ENCODE assay signal across 15 cellular contexts in genomic region chr12:103879878-103880277, GRCh38.
"Had no signal": no experiment of that assay in that cellular context is flagged by ENCODE, and none has a peak within 500 bp of the region (broad histone marks: within the 10 kb centered on the region; RNA-seq: fewer than 3 reads in every experiment).

No MANE protein-coding gene starts in this region.

- H3K27ac ChIP-seq: colonic mucosa, esophagus muscularis mucosa, left ventricle myocardium inferior, tibial artery, vagina had no signal

- H3K27me3 Mint-ChIP-seq: activated naive CD4-positive, alpha-beta T cell treated with anti-CD3 and anti-CD28 coated beads, Interleukin-2, amount 10 ng/mL, durations not matched to agents 7 days and 5 days; memory B cell; naive thymus-derived CD8-positive, alpha-beta T cell; stimulated activated naive B cell treated with anti-CD40 and anti-IgM and Interleukin-4, amounts not matched to agents 10 μg/mL and 1 μg/mL and 100 μg/mL, for 72 hours had no signal

- H3K4me3 ChIP-seq: colonic mucosa, esophagus muscularis mucosa, left ventricle myocardium inferior, tibial artery, vagina had no signal

- H3K4me1 ChIP-seq: colonic mucosa, left ventricle myocardium inferior, tibial artery, vagina had no signal

- DNase-seq: activated CD4-positive, CD25-positive, alpha-beta regulatory T cell treated with anti-CD3 and anti-CD28 coated beads, Interleukin-2, amount 50 U/mL, for 72 hours; activated naive CD4-positive, alpha-beta T cell treated with anti-CD3 and anti-CD28 coated beads, Interleukin-2, amount 10 ng/mL, durations not matched to agents 7 days and 5 days; central memory CD4-positive, alpha-beta T cell; colonic mucosa; hypothalamus; left ventricle myocardium inferior; nucleus accumbens; stimulated activated naive B cell treated with anti-CD40 and anti-IgM and Interleukin-4, amounts not matched to agents 10 μg/mL and 1 μg/mL and 100 μg/mL, for 72 hours; T-helper 9 cell; tibial artery had no signal

- H3K9me3 Mint-ChIP-seq: activated naive CD4-positive, alpha-beta T cell treated with anti-CD3 and anti-CD28 coated beads, Interleukin-2, amount 10 ng/mL, durations not matched to agents 7 days and 5 days; activated T-helper 2 cell treated with anti-CD3 and anti-CD28 coated beads, Interferon-gamma antibody, Interleukin-2, Interleukin-4, amounts not matched to agents 10 μg/mL and 5 μg/mL and 100 μg/mL, durations not matched to agents 14 hours and 24 hours and 36 hours; memory B cell; naive thymus-derived CD8-positive, alpha-beta T cell; stimulated activated naive B cell treated with anti-CD40 and anti-IgM and Interleukin-4, amounts not matched to agents 10 μg/mL and 1 μg/mL and 100 μg/mL, for 72 hours had no signal

- H3K36me3 Mint-ChIP-seq: activated naive CD4-positive, alpha-beta T cell treated with anti-CD3 and anti-CD28 coated beads, Interleukin-2, amount 10 ng/mL, durations not matched to agents 7 days and 5 days; memory B cell; naive thymus-derived CD8-positive, alpha-beta T cell had no signal

- H3K27ac Mint-ChIP-seq: activated naive CD4-positive, alpha-beta T cell treated with anti-CD3 and anti-CD28 coated beads, Interleukin-2, amount 10 ng/mL, durations not matched to agents 7 days and 5 days; activated T-helper 2 cell treated with anti-CD3 and anti-CD28 coated beads, Interferon-gamma antibody, Interleukin-2, Interleukin-4, amounts not matched to agents 10 μg/mL and 5 μg/mL and 100 μg/mL, durations not matched to agents 14 hours and 24 hours and 36 hours had no signal

- H3K27me3 ChIP-seq: colonic mucosa, esophagus muscularis mucosa, tibial artery, vagina had no signal

- H3K9me3 ChIP-seq: colonic mucosa, esophagus muscularis mucosa, left ventricle myocardium inferior, tibial artery, vagina had no signal

- H3K4me3 Mint-ChIP-seq: activated naive CD4-positive, alpha-beta T cell treated with anti-CD3 and anti-CD28 coated beads, Interleukin-2, amount 10 ng/mL, durations not matched to agents 7 days and 5 days; memory B cell had no signal

- H3K36me3 ChIP-seq: colonic mucosa, esophagus muscularis mucosa, left ventricle myocardium inferior, tibial artery, vagina had no signal
